In the genomic region with DNA sequence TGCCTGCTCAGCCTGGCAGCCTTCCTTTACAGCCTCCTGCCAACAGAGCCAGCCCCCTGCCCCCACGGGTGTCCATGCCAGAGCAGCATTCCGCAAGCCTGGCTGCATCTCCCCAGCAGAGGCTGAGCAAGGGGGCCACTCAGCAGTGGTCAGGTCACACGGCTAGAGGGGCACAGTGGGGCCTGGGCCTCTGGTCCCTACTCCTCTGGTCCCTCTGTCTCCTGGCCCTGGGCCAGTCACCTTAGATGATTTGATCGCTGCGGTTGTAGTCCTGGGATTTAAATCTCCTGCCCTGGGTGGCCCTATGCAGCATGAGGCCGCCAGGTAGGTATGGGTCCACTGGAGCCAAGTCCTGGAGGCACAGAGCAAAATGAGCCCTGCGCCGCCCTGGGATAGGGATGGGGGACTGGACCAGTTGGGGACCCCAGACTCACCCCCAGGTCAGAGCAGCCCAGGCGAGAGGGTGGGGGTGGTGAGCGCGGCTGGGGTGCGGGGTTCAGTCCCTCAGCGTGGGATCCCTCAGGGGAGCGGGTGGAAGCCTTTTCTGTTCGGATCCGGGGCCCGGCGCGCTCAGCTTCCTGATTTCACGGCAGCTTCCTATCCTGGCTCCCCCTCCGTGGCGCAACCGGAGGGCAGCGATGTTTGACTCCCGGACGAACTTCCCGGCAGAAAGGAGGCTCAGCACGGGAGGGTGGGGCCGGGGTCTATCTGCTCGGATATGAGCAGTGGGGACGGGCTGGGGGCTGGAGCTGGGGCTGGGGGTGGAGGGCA, we compare ENCODE assay signal across 8 cellular contexts. TPM values are rescaled to one million over a fixed set of nuclear protein-coding genes. Genes with fewer than 3 reads are reported as not detected.
A peak's percentile ranks its signal among the peaks of the same experiment; 100 is the strongest.
DNase-seq lines count a peak whose midpoint lies in the region; FAIRE-seq and TF ChIP-seq lines count a peak whose summit lies in the region.

A gene (plus strand): TSS at position 138 of the 771 bp plus-strand sequence. CDS start 4,659 bp downstream, outside the sequence.

- peak within 1 kb of the TSS; percentile 29 for H4K8ac ChIP-seq in mesendoderm (ENCODE audit: low read depth, low read length)

- H3K27me3 ChIP-seq in endothelial cell of umbilical vein (ENCODE audit: control insufficient read depth in 2 of 2, insufficient read depth in 2 of 2, low read length in 2 of 2) (no peaks in the 10 kb centered on the region), mesendoderm (ENCODE audit: insufficient read depth, low read length, poor library complexity) (no peaks in the 10 kb centered on the region), tibial artery (no peaks in the 10 kb centered on the region)

- POLR2A ChIA-PET in AG04449 (lab: Yijun Ruan, JAX) (interaction anchor here (0.7 to 2.8 kb wide), 2 partner anchors 16 to 53 kb away, joined by 3 to 15 read pairs; a partner anchor contains a TSS), endothelial cell of umbilical vein (lab: Charles Lee) (interaction anchor here (0.7 kb wide), 2 partner anchors 14 to 63 kb away, joined by 3 to 12 read pairs; no protein-coding TSS in a partner anchor)

- H3K4me1 ChIP-seq in endothelial cell of umbilical vein (ENCODE audit: control insufficient read depth, extremely low read depth, insufficient read depth, low read length) (peaks cover 36% of the 10 kb centered on the region), mesendoderm (ENCODE audit: control insufficient read depth, low read depth, low read length) (peaks cover 18% of the 10 kb centered on the region), tibial artery (peaks cover 0 to 80% (median 68%) of the 10 kb centered on the region in 4 donors)

- in situ Hi-C loops in GM13977 (cut with MboI; ENCODE audit: low pct_unique_long_range_greater_than_20kb, low sequenced_read_pairs, unreplicated experiment): no loop called here

- DNase-seq in AG04449 (ENCODE audit: low read depth, low spot score) (no peak), GM13977 (ENCODE audit: low spot score) (peak; percentile 54), SW480 (ENCODE audit: low spot score) (peak; percentile 23), endothelial cell of umbilical vein (ENCODE audit: low read depth, low spot score) (peak; percentile 33), mesendoderm (peak; percentile 41), tibial artery (peak; percentile 80 to 87), NCI-H187 (lab: John Stamatoyannopoulos, UW) (no peak)
- DNase-seq in stimulated activated CD4-positive, alpha-beta T cell treated with anti-CD3 and anti-CD28 coated beads, Interleukin-4, amount 100 ng/mL, for 1 hour: no peak

- TSS peak; percentile 27 for BruUV-seq in endothelial cell of umbilical vein (replicated peaks; lab: Mats Ljungman, UMichigan)

- no peaks in the 10 kb centered on the region for H3K9me1 ChIP-seq in endothelial cell of umbilical vein (replicated peaks; ENCODE audit: control insufficient read depth, extremely low read depth, insufficient read depth, low read length)

- no peak within 1 kb of the TSS for H2BK15ac ChIP-seq in mesendoderm (replicated peaks; ENCODE audit: low read depth)

- H3K27ac ChIP-seq in endothelial cell of umbilical vein (ENCODE audit: insufficient read depth, low read depth, low read length): peak within 1 kb of the TSS; percentile 74
- peak within 1 kb of the TSS; percentile 29 for H3K27ac ChIP-seq in mesendoderm (ENCODE audit: low read depth, low read length)
- H3K27ac ChIP-seq in tibial artery: peak within 1 kb of the TSS; percentile 95 to 99

- peak within 1 kb of the TSS; percentile 61 for H3K23ac ChIP-seq in mesendoderm (ENCODE audit: low read length)

- no peak within 1 kb of the TSS for H2BK120ac ChIP-seq in mesendoderm (ENCODE audit: low read depth, low read length)

- H3K9ac ChIP-seq in endothelial cell of umbilical vein (replicated peaks; ENCODE audit: extremely low read depth, insufficient read depth, low read length) (peak within 1 kb of the TSS; percentile 87), mesendoderm (ENCODE audit: low read length) (peak within 1 kb of the TSS; percentile 84)

- H4K20me1 ChIP-seq in endothelial cell of umbilical vein (replicated peaks; ENCODE audit: control insufficient read depth, extremely low read depth, insufficient read depth, low read length): no peaks in the 10 kb centered on the region

- H3K4ac ChIP-seq in mesendoderm (ENCODE audit: low read depth, low read length): peak within 1 kb of the TSS; percentile 96

- H3K79me2 ChIP-seq in endothelial cell of umbilical vein (ENCODE audit: control insufficient read depth, insufficient read depth, low read length) (peaks cover 37% of the 10 kb centered on the region), mesendoderm (ENCODE audit: control insufficient read depth, insufficient read depth, low read length) (no peaks in the 10 kb centered on the region)

- no peak for TF ChIP-seq POLR2A in endothelial cell of umbilical vein (IDR thresholded peaks at IDR 0.05; ENCODE audit: low read depth, low read length)

- H3K4me3 ChIP-seq in AG04449 (ENCODE audit: low read depth, low read length): peak within 1 kb of the TSS; percentile 78
- peak within 1 kb of the TSS; percentile 76 to 78 (median 77) for H3K4me3 ChIP-seq in endothelial cell of umbilical vein (replicated peaks in 1 of 3; ENCODE audit: insufficient read depth in 1 of 3, low read depth in 1 of 3, low read length in 3 of 3)
- H3K4me3 ChIP-seq in mesendoderm (ENCODE audit: low read length): peak within 1 kb of the TSS; percentile 56
- peak within 1 kb of the TSS; percentile 89 to 95 for H3K4me3 ChIP-seq in tibial artery

- no peak within 1 kb of the TSS for H4K5ac ChIP-seq in mesendoderm (ENCODE audit: low read length)

- dilution Hi-C loops in endothelial cell of umbilical vein (cut with MboI; ENCODE audit: extremely low pct_ligation_motif_present, low sequenced_read_pairs): no loop called here

- peak; percentile 62 for FAIRE-seq in endothelial cell of umbilical vein (lab: Jason Lieb, UNC)

- H3K79me1 ChIP-seq in mesendoderm (ENCODE audit: low read length): peaks cover 2% of the 10 kb centered on the region

- H3K56ac ChIP-seq in mesendoderm (ENCODE audit: low read length): peak within 1 kb of the TSS; percentile 92

- H2AK5ac ChIP-seq in mesendoderm (ENCODE audit: low read length): no peak within 1 kb of the TSS

- peak within 1 kb of the TSS; percentile 67 for H2AFZ ChIP-seq in endothelial cell of umbilical vein (ENCODE audit: low read depth, low read length)

- H3K18ac ChIP-seq in mesendoderm (ENCODE audit: low read length): peak within 1 kb of the TSS; percentile 71

- peaks cover 0 to 12% of the 10 kb centered on the region in 2 experiments for H3K36me3 ChIP-seq in endothelial cell of umbilical vein (ENCODE audit: control insufficient read depth in 2 of 2, extremely low read depth in 1 of 2, insufficient read depth in 2 of 2, low read length in 2 of 2)
- no peaks in the 10 kb centered on the region for H3K36me3 ChIP-seq in mesendoderm (ENCODE audit: control insufficient read depth, insufficient read depth, low read length)
- H3K36me3 ChIP-seq in tibial artery: peaks cover 7 to 16% (median 8%) of the 10 kb centered on the region in 3 donors

- intact Hi-C loops in endothelial cell of umbilical vein (cut with micrococcal nuclease) (loop anchor here (2.0 kb wide), 2 partner anchors 31 to 71 kb away; a partner anchor contains a TSS), tibial artery (cut with DNase I; ENCODE audit: low total_unique reads) (loop anchor here (2.0 to 5.0 kb wide), 2 partner anchors 46 to 91 kb away; no protein-coding TSS in a partner anchor)

- no CpG with 5 or more reads among the region's 31 CpGs for WGBS in mesendoderm (ENCODE audit: extremely low coverage, insufficient coverage, low lambda C conversion rate)

- CTCF ChIA-PET in AG04449 (lab: Yijun Ruan, JAX): interaction anchor here (0.7 to 3.3 kb wide), 6 partner anchors 12 to 94 kb away, joined by 3 to 36 read pairs (median 4); no protein-coding TSS in a partner anchor
- CTCF ChIA-PET in endothelial cell of umbilical vein (lab: Charles Lee): interaction anchor here (0.7 to 0.9 kb wide), 3 partner anchors 12 to 90 kb away, joined by 3 read pairs; a partner anchor contains a TSS

- no peak for TF ChIP-seq CTCF in AG04449 (IDR thresholded peaks at IDR 0.05; ENCODE audit: insufficient read depth, low read length, missing control alignments)
- TF ChIP-seq CTCF in GM13977 (IDR thresholded peaks at IDR 0.05; ENCODE audit: extremely low read depth, insufficient read depth, missing control alignments): no peak
- no peak for TF ChIP-seq CTCF in endothelial cell of umbilical vein (IDR thresholded peaks at IDR 0.05; ENCODE audit: extremely low read depth in 1 of 2, insufficient read depth in 1 of 2, low read depth in 1 of 2, low read length in 2 of 2)
- TF ChIP-seq CTCF in tibial artery (IDR thresholded peaks at IDR 0.05): no peak

- peak within 1 kb of the TSS; percentile 79 for H3K4me2 ChIP-seq in endothelial cell of umbilical vein (ENCODE audit: insufficient read depth, low read length)
- H3K4me2 ChIP-seq in mesendoderm (ENCODE audit: low read length): peak within 1 kb of the TSS; percentile 57

- no peaks in the 10 kb centered on the region for H3K9me3 ChIP-seq in endothelial cell of umbilical vein (replicated peaks; ENCODE audit: control insufficient read depth, insufficient read depth, low read length)
- no peaks in the 10 kb centered on the region for H3K9me3 ChIP-seq in tibial artery

- H2BK5ac ChIP-seq in mesendoderm (ENCODE audit: low read length): no peak within 1 kb of the TSS

TF ChIP-seq in endothelial cell of umbilical vein, 7 proteins besides CTCF, POLR2A, EP300 and RAD21 (continues in another document):
- TF ChIP-seq POLR2AphosphoS5 (IDR thresholded peaks at IDR 0.05; ENCODE audit: insufficient read depth, low read depth, low read length): no peak
- TF ChIP-seq JUN (IDR thresholded peaks at IDR 0.05; ENCODE audit: borderline replicate concordance, insufficient read depth, insufficient read length, low read depth): no peak
- TF ChIP-seq MYC (IDR thresholded peaks at IDR 0.05; ENCODE audit: low read depth, low read length): no peak
- TF ChIP-seq GATA2 (IDR thresholded peaks at IDR 0.05; ENCODE audit: insufficient read depth, insufficient read length, low read depth, low read length): no peak
- TF ChIP-seq, protein P1, sequence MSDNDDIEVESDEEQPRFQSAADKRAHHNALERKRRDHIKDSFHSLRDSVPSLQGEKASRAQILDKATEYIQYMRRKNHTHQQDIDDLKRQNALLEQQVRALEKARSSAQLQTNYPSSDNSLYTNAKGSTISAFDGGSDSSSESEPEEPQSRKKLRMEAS (IDR thresholded peaks at IDR 0.05; ENCODE audit: insufficient read depth, insufficient read length): no peak
- TF ChIP-seq FOS (IDR thresholded peaks at IDR 0.05; ENCODE audit: borderline replicate concordance, insufficient read depth, low read length): no peak

RNA-seq across cellular contexts. Expression of the gene that starts here (rescaled TPM):
- 13.0 and 14.5 TPM in 2 replicates for total RNA-seq in endothelial cell of umbilical vein
- polyA plus RNA-seq in endothelial cell of umbilical vein: 10.6 and 13.2 TPM in 2 replicates
- 7.2 and 9.3 TPM in 2 replicates for polyA plus RNA-seq in endothelial cell of umbilical vein (2011; cell fraction: cytosol; rRNA removed)
- 13.6 and 17.0 TPM in 2 replicates for polyA plus RNA-seq in endothelial cell of umbilical vein (2011; cell fraction: nucleus; rRNA removed)
- polyA plus RNA-seq in endothelial cell of umbilical vein (2012): 6.8 and 10.4 TPM in 2 replicates
- polyA minus RNA-seq in endothelial cell of umbilical vein: 13.2 and 16.9 TPM in 2 replicates
- 10.4 TPM for polyA minus RNA-seq in endothelial cell of umbilical vein (2011; cell fraction: cytosol; rRNA and poly(A)+ RNA removed)
- 7.6 and 13.3 TPM in 2 replicates for polyA minus RNA-seq in endothelial cell of umbilical vein (2011; cell fraction: nucleus; rRNA and poly(A)+ RNA removed)
- polyA plus RNA-seq in mesendoderm (2013, experiment 1 of 2): 1.2 TPM
- 1.2 TPM for polyA plus RNA-seq in mesendoderm (2013, experiment 2 of 2)

Comparison
In these comparisons a context has a peak if more than half of its experiments do, and no peak if none do; other contexts are left out.
1. DNase-seq: peak in GM13977 (single experiment), SW480 (single experiment), endothelial cell of umbilical vein (single experiment), mesendoderm (single experiment) and tibial artery (2 of 2); none in AG04449 (single experiment), NCI-H187 (0 of 2) and stimulated activated CD4-positive, alpha-beta T cell treated with anti-CD3 and anti-CD28 coated beads, Interleukin-4, amount 100 ng/mL, for 1 hour (single experiment).
2. H3K27ac ChIP-seq: peak in every context shown above with its lines; median percentile 97 in tibial artery; 74 in endothelial cell of umbilical vein; 29 in mesendoderm.
3. Peak in every context shown above with its lines, with median percentiles within 50 percentile points of each other: H3K4me3 ChIP-seq.